ENCODE assay signal across 1 cellular context in genomic region chr16:81551141-81551808, GRCh38.
TF ChIP-seq lines count a peak whose summit lies in the region.

No MANE protein-coding gene starts in this region.

TF ChIP-seq in GM23338, 12 proteins besides CTCF, POLR2A, EP300 and RAD21 (continued from another document):
- no peak for TF ChIP-seq ZNF462 (CRISPR knock-in tag; IDR thresholded peaks at IDR 0.05)
- no peak for TF ChIP-seq CREB1 (CRISPR knock-in tag; IDR thresholded peaks at IDR 0.05; ENCODE audit: low read depth)
- TF ChIP-seq JUNB (IDR thresholded peaks at IDR 0.05; ENCODE audit: unreplicated experiment) = no peak
- TF ChIP-seq REST (IDR thresholded peaks at IDR 0.05; ENCODE audit: unreplicated experiment) = no peak
- no peak for TF ChIP-seq EZH2 (IDR thresholded peaks at IDR 0.05; ENCODE audit: low read depth, unreplicated experiment)
